ENCODE assay signal across 12 cellular contexts in genomic region chrX:153487590-153488071, GRCh38. TPM values are rescaled to one million over a fixed set of nuclear protein-coding genes. Genes with fewer than 3 reads are reported as not detected.
DNase-seq lines count a peak whose midpoint lies in the region; ATAC-seq and TF ChIP-seq lines count a peak whose summit lies in the region.
"Had no signal": no experiment of that assay in that cellular context is flagged by ENCODE, and none has a peak within 500 bp of the region (broad histone marks: within the 10 kb centered on the region; RNA-seq: fewer than 3 reads in every experiment).

No MANE protein-coding gene starts in this region.

- H3K9me3 ChIP-seq in MG63 (no peaks in the 10 kb centered on the region), heart right ventricle (no peaks in the 10 kb centered on the region)
- H3K9me3 ChIP-seq: SJSA1 had no signal

- H3K27me3 ChIP-seq in MG63 (no peaks in the 10 kb centered on the region), heart right ventricle (no peaks in the 10 kb centered on the region)
- H3K27me3 ChIP-seq: SJSA1 had no signal

- intact Hi-C loops in heart right ventricle (cut with DNase I) = no loop called here
- intact Hi-C loops in sciatic nerve (cut with DNase I) = no loop called here

- 49 to 56% methylated on average over 10 to 11 of the region's 11 CpGs for WGBS in heart right ventricle, 2 donors

- H3K4me1 ChIP-seq in heart right ventricle = peaks cover 0 to 42% (median 14%) of the 10 kb centered on the region in 9 donors

- TF ChIP-seq CTCF in heart right ventricle (IDR thresholded peaks at IDR 0.05) = no peak

- no peak overlapping the region for H3K4me3 ChIP-seq in MG63
- no peak overlapping the region for H3K4me3 ChIP-seq in heart right ventricle
- H3K4me3 ChIP-seq: SJSA1 had no signal

- no peaks in the 10 kb centered on the region for H3K36me3 ChIP-seq in MG63
- no peaks in the 10 kb centered on the region for H3K36me3 ChIP-seq in heart right ventricle
- H3K36me3 ChIP-seq: SJSA1 had no signal

- H3K27ac ChIP-seq in heart right ventricle = peak overlapping the region in 9 of 10 donors; percentile 52 to 83 (median 73)
- H3K27ac ChIP-seq: SJSA1 had no signal

- peak; percentile 86 for DNase-seq in MG63
- peak in 1 of 2 donors; percentile 52 for DNase-seq in heart right ventricle
- no peak for DNase-seq in sciatic nerve (ENCODE audit: low spot score)
- DNase-seq in midbrain (lab: John Stamatoyannopoulos, UW) = no peak
- no peak for DNase-seq in C1 segment of cervical spinal cord (lab: John Stamatoyannopoulos, UW)
- no peak for DNase-seq in NCI-H1417 (lab: John Stamatoyannopoulos, UW)
- DNase-seq: activated CD4-positive, alpha-beta memory T cell treated with anti-CD3 and anti-CD28 coated beads, Interleukin-2, amount 10 ng/mL, durations not matched to agents 7 days and 5 days; DMS153; NCI-H1105 had no signal

- ATAC-seq in heart right ventricle (peak in 7 of 8 donors; percentile 9 to 27 (median 20)), sciatic nerve (peak; percentile 21)
- ATAC-seq: activated T-helper 17 cell treated with anti-CD3 and anti-CD28 coated beads, Interleukin-2, amount 50 U/mL, for 72 hours had no signal

RNA-seq across cellular contexts. Expression of gene BGN, which starts 7.1 kb away (rescaled TPM):
- total RNA-seq in MG63 (2014; rRNA removed; shearing (Covaris generic); ENCODE audit: low replicate concordance) = 35.9 and 94.7 TPM in 2 replicates
- 100 to 1,000 TPM in 1 of 10 donors, 10 to 100 TPM in 9; 38.7 to 202 (median 62.4) TPM for total RNA-seq in heart right ventricle
- 100 to 1,000 TPM; 101 to 116 TPM for polyA plus RNA-seq in heart right ventricle
- total RNA-seq in sciatic nerve = 115 TPM
- total RNA-seq: activated CD4-positive, alpha-beta memory T cell treated with anti-CD3 and anti-CD28 coated beads, Interleukin-2, amount 10 ng/mL, durations not matched to agents 7 days and 5 days; activated T-helper 17 cell treated with anti-CD3 and anti-CD28 coated beads, Interleukin-2, amount 50 U/mL, for 72 hours had no signal

RNA-seq across cellular contexts. Expression of gene HAUS7, which starts 17.3 kb away (rescaled TPM):
- total RNA-seq in MG63 (2014; rRNA removed; shearing (Covaris generic); ENCODE audit: low replicate concordance) = 42.4 and 101 TPM in 2 replicates
- total RNA-seq in heart right ventricle = 10 to 100 TPM; 12.7 to 25.7 (median 18.2) TPM
- 10 to 100 TPM; 24.3 to 45.3 TPM for polyA plus RNA-seq in heart right ventricle
- 31.4 TPM for total RNA-seq in sciatic nerve

RNA-seq across cellular contexts. Expression of gene ATP2B3, which starts 29.8 kb away (rescaled TPM):
- 0.13 TPM in 1 of 2 replicates, not detected in the other for total RNA-seq in MG63 (2014; rRNA removed; shearing (Covaris generic); ENCODE audit: low replicate concordance)
- not detected for total RNA-seq in heart right ventricle
- polyA plus RNA-seq in heart right ventricle = not detected
- 0.09 TPM for total RNA-seq in sciatic nerve
- total RNA-seq: activated CD4-positive, alpha-beta memory T cell treated with anti-CD3 and anti-CD28 coated beads, Interleukin-2, amount 10 ng/mL, durations not matched to agents 7 days and 5 days; activated T-helper 17 cell treated with anti-CD3 and anti-CD28 coated beads, Interleukin-2, amount 50 U/mL, for 72 hours; fibroblast of villous mesenchyme; SJSA1 had no signal

RNA-seq across cellular contexts. Expression of gene TREX2, which starts 41.8 kb away (rescaled TPM):
- 12.0 TPM in 1 of 2 replicates, not detected in the other for total RNA-seq in MG63 (2014; rRNA removed; shearing (Covaris generic); ENCODE audit: low replicate concordance)
- total RNA-seq in heart right ventricle (under 1 TPM in 6 of 10 donors, not detected in 4; 0.20 to 0.33 (median 0.26) TPM), sciatic nerve (1.7 TPM)
- under 1 TPM; 0.36 to 0.44 TPM for polyA plus RNA-seq in heart right ventricle
